Comparison of ENCODE assay signal across 29 cellular contexts in the genomic region with DNA sequence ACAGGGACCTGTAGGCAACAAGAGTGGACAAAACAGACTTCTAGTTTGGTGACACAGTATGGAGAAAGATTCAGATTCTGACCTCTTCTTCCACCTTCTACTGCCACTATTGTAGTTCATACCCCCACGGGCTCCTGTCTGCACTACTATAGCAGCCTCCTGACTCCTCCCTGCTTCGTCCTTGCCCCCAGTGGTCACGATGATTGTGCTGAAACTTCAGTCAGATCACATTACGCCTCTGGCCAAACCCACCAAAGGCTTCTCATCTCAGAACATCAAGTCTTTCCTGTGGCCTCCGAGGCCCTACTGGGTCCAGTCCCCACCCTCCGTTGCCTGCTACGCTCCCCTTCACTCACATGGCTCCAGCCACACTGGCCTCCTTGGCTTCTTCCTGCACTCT.
"Had no signal": no experiment of that assay in that cellular context is flagged by ENCODE, and none has a peak within 500 bp of the region (broad histone marks: within the 10 kb centered on the region; RNA-seq: fewer than 3 reads in every experiment).

No MANE protein-coding gene starts in this region.

- H3K4me1 ChIP-seq: gastroesophageal sphincter, upper lobe of right lung had no signal

- H3K9me3 Mint-ChIP-seq: activated CD4-positive, alpha-beta memory T cell treated with anti-CD3 and anti-CD28 coated beads, Interleukin-2, amount 10 ng/mL, durations not matched to agents 7 days and 5 days; activated CD4-positive, alpha-beta T cell treated with anti-CD3 and anti-CD28 coated beads, Interleukin-2, amount 10 ng/mL, durations not matched to agents 7 days and 5 days; activated T-cell treated with anti-CD3 and anti-CD28 coated beads, Interleukin-2, amount 50 U/mL, for 24 hours; neural crest cell; stimulated activated naive CD8-positive, alpha-beta T cell treated with anti-CD3 and anti-CD28 coated beads, Interleukin-15, Interleukin-2, amounts not matched to agents 100 ng/mL and 50 ng/mL, for 24 hours had no signal

- H3K27ac ChIP-seq: brain microvascular endothelial cell, coronary artery, dorsolateral prefrontal cortex, gastroesophageal sphincter, skin epidermis, upper lobe of right lung had no signal

- H3K4me3 ChIP-seq: coronary artery, dorsolateral prefrontal cortex, gastroesophageal sphincter, skin epidermis, upper lobe of right lung had no signal

- H3K4me3 Mint-ChIP-seq: activated CD4-positive, alpha-beta memory T cell treated with anti-CD3 and anti-CD28 coated beads, Interleukin-2, amount 10 ng/mL, durations not matched to agents 7 days and 5 days; activated CD4-positive, alpha-beta T cell treated with anti-CD3 and anti-CD28 coated beads, Interleukin-2, amount 10 ng/mL, durations not matched to agents 7 days and 5 days; activated T-cell treated with anti-CD3 and anti-CD28 coated beads, Interleukin-2, amount 50 U/mL, for 24 hours; activated T-helper 17 cell treated with anti-CD3 and anti-CD28 coated beads, Interleukin-2, amount 50 U/mL, for 72 hours; naive thymus-derived CD8-positive, alpha-beta T cell; neural crest cell; stimulated activated naive CD8-positive, alpha-beta T cell treated with anti-CD3 and anti-CD28 coated beads, Interleukin-15, Interleukin-2, amounts not matched to agents 100 ng/mL and 50 ng/mL, for 24 hours; T-helper 17 cell had no signal

- ATAC-seq: activated T-helper 17 cell treated with anti-CD3 and anti-CD28 coated beads, Interleukin-2, amount 50 U/mL, for 72 hours; gastroesophageal sphincter; naive thymus-derived CD8-positive, alpha-beta T cell; sciatic nerve; T-helper 17 cell; upper lobe of right lung had no signal

- H3K27ac Mint-ChIP-seq: activated CD4-positive, alpha-beta memory T cell treated with anti-CD3 and anti-CD28 coated beads, Interleukin-2, amount 10 ng/mL, durations not matched to agents 7 days and 5 days; activated CD4-positive, alpha-beta T cell treated with anti-CD3 and anti-CD28 coated beads, Interleukin-2, amount 10 ng/mL, durations not matched to agents 7 days and 5 days; activated T-cell treated with anti-CD3 and anti-CD28 coated beads, Interleukin-2, amount 50 U/mL, for 24 hours; activated T-helper 17 cell treated with anti-CD3 and anti-CD28 coated beads, Interleukin-2, amount 50 U/mL, for 72 hours; naive thymus-derived CD8-positive, alpha-beta T cell; stimulated activated naive CD8-positive, alpha-beta T cell treated with anti-CD3 and anti-CD28 coated beads, Interleukin-15, Interleukin-2, amounts not matched to agents 100 ng/mL and 50 ng/mL, for 24 hours; T-helper 17 cell had no signal

- FAIRE-seq: astrocyte had no signal

- H3K27me3 Mint-ChIP-seq: activated CD4-positive, alpha-beta T cell treated with anti-CD3 and anti-CD28 coated beads, Interleukin-2, amount 10 ng/mL, durations not matched to agents 7 days and 5 days had no signal

- H3K9me3 ChIP-seq: gastroesophageal sphincter, upper lobe of right lung had no signal

- DNase-seq: activated CD4-positive, alpha-beta memory T cell treated with anti-CD3 and anti-CD28 coated beads, Interleukin-2, amount 10 ng/mL, durations not matched to agents 7 days and 5 days; activated CD4-positive, alpha-beta T cell treated with anti-CD3 and anti-CD28 coated beads for 1 hour; activated CD4-positive, alpha-beta T cell treated with anti-CD3 and anti-CD28 coated beads, Interleukin-2, amount 10 ng/mL, durations not matched to agents 7 days and 5 days; activated CD8-positive, alpha-beta memory T cell treated with anti-CD3 and anti-CD28 coated beads, Interleukin-2, amount 50 U/mL, for 48 hours; activated gamma-delta T cell treated with Interleukin-2 at 50 U/mL for 16 hours; activated naive CD4-positive, alpha-beta T cell treated with anti-CD3 and anti-CD28 coated beads, Interleukin-2, amount 50 U/mL, for 16 hours; activated T-cell treated with anti-CD3 and anti-CD28 coated beads, Interleukin-2, amount 50 U/mL, for 24 hours; amniotic stem cell; brain microvascular endothelial cell; dorsolateral prefrontal cortex; effector memory CD4-positive, alpha-beta T cell; erythroblast; hippocampal formation; mammary epithelial cell; naive thymus-derived CD8-positive, alpha-beta T cell; nucleus accumbens; stimulated activated CD4-positive, alpha-beta T cell treated with anti-CD3 and anti-CD28 coated beads, Interleukin-12 subunit alpha, Interleukin-12 subunit beta, amount 100 ng/mL, for 4 hours; stimulated activated CD4-positive, alpha-beta T cell treated with anti-CD3 and anti-CD28 coated beads, Interleukin-4, amount 100 ng/mL, for 1 hour; T-helper 17 cell; T1000; upper lobe of right lung had no signal

- H3K4me1 Mint-ChIP-seq: activated CD4-positive, alpha-beta memory T cell treated with anti-CD3 and anti-CD28 coated beads, Interleukin-2, amount 10 ng/mL, durations not matched to agents 7 days and 5 days; activated CD4-positive, alpha-beta T cell treated with anti-CD3 and anti-CD28 coated beads, Interleukin-2, amount 10 ng/mL, durations not matched to agents 7 days and 5 days; activated T-helper 17 cell treated with anti-CD3 and anti-CD28 coated beads, Interleukin-2, amount 50 U/mL, for 72 hours; naive thymus-derived CD8-positive, alpha-beta T cell; neural crest cell; T-helper 17 cell had no signal

- H3K36me3 Mint-ChIP-seq: naive thymus-derived CD8-positive, alpha-beta T cell had no signal

- H3K27me3 ChIP-seq: brain microvascular endothelial cell had no signal

- H3K36me3 ChIP-seq: brain microvascular endothelial cell, gastroesophageal sphincter, upper lobe of right lung had no signal
